ENCODE assay signal across 1 cellular context in genomic region chr16:21070564-21070963, GRCh38.
TF ChIP-seq lines count a peak whose summit lies in the region.

No MANE protein-coding gene starts in this region.

TF ChIP-seq in HepG2, 621 proteins besides CTCF, POLR2A, EP300 and RAD21 (continued from another document):
- TF ChIP-seq USF2 (IDR thresholded peaks at IDR 0.05; ENCODE audit: low read depth, low read length) (peak; percentile 80), USF2 (CRISPR knock-in tag; IDR thresholded peaks at IDR 0.05; ENCODE audit: borderline replicate concordance) (no peak), ZKSCAN1 (IDR thresholded peaks at IDR 0.05; ENCODE audit: low read length) (no peak), RAD51 (IDR thresholded peaks at IDR 0.05; ENCODE audit: borderline replicate concordance) (peak; percentile 92), ZNF614 (CRISPR knock-in tag; IDR thresholded peaks at IDR 0.05; ENCODE audit: borderline replicate concordance) (no peak)
- TF ChIP-seq, protein P1, sequence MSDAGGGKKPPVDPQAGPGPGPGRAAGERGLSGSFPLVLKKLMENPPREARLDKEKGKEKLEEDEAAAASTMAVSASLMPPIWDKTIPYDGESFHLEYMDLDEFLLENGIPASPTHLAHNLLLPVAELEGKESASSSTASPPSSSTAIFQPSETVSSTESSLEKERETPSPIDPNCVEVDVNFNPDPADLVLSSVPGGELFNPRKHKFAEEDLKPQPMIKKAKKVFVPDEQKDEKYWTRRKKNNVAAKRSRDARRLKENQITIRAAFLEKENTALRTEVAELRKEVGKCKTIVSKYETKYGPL (CRISPR knock-in tag; IDR thresholded peaks at IDR 0.05) = no peak
- TF ChIP-seq, protein P2, sequence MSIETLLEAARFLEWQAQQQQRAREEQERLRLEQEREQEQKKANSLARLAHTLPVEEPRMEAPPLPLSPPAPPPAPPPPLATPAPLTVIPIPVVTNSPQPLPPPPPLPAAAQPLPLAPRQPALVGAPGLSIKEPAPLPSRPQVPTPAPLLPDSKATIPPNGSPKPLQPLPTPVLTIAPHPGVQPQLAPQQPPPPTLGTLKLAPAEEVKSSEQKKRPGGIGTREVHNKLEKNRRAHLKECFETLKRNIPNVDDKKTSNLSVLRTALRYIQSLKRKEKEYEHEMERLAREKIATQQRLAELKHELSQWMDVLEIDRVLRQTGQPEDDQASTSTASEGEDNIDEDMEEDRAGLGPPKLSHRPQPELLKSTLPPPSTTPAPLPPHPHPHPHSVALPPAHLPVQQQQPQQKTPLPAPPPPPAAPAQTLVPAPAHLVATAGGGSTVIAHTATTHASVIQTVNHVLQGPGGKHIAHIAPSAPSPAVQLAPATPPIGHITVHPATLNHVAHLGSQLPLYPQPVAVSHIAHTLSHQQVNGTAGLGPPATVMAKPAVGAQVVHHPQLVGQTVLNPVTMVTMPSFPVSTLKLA (IDR thresholded peaks at IDR 0.05) = peak; percentile 72
